In genomic region chr10:82212753-82213152, GRCh38 we compare ENCODE assay signal across 27 cellular contexts.
DNase-seq lines count a peak whose midpoint lies in the region; ATAC-seq, FAIRE-seq and TF ChIP-seq lines count a peak whose summit lies in the region.
"Had no signal": no experiment of that assay in that cellular context is flagged by ENCODE, and none has a peak within 500 bp of the region (broad histone marks: within the 10 kb centered on the region; RNA-seq: fewer than 3 reads in every experiment).

No MANE protein-coding gene starts in this region.

- H4K8ac ChIP-seq in H1 (ENCODE audit: extremely low read depth, insufficient read depth, low read length): no peak overlapping the region

- TF ChIP-seq POLR2A in H1 (IDR thresholded peaks at IDR 0.05; ENCODE audit: control extremely low read depth in 1 of 2, low read depth in 2 of 2, low read length in 2 of 2) (no peak), sigmoid colon (IDR thresholded peaks at IDR 0.05) (no peak)

- H2BK12ac ChIP-seq in H1 (ENCODE audit: low read depth, low read length): no peak overlapping the region

- H2BK5ac ChIP-seq in H1 (ENCODE audit: low read depth, low read length): no peak overlapping the region

- peak overlapping the region; percentile 81 for H3K27ac ChIP-seq in SK-N-MC
- H3K27ac ChIP-seq in H1 (ENCODE audit: low read depth, low read length): no peak overlapping the region
- no peak overlapping the region for H3K27ac ChIP-seq in sigmoid colon
- H3K27ac ChIP-seq: BLaER1 had no signal

- H2AK5ac ChIP-seq in H1 (ENCODE audit: low read depth, low read length): no peak overlapping the region

- intact Hi-C loops in sigmoid colon (cut with DNase I): no loop called here

- H3K79me2 ChIP-seq in H1 (ENCODE audit: control insufficient read depth in 1 of 2, insufficient read depth in 2 of 2, low read length in 2 of 2): no peaks in the 10 kb centered on the region

- H3K9me3 ChIP-seq in SK-N-MC (ENCODE audit: low read depth, low read length) (no peaks in the 10 kb centered on the region), H1 (ENCODE audit: insufficient read depth in 2 of 2, low read depth in 1 of 2, low read length in 1 of 2) (no peaks in the 10 kb centered on the region), sigmoid colon (no peaks in the 10 kb centered on the region)
- H3K9me3 ChIP-seq: BE2C, BLaER1 had no signal

- no peak overlapping the region for H3K9ac ChIP-seq in SK-N-MC (ENCODE audit: insufficient read length)
- no peak overlapping the region for H3K9ac ChIP-seq in H1 (replicated peaks in 1 of 4; ENCODE audit: extremely low read depth in 1 of 4, low read depth in 3 of 4, low read length in 3 of 4)
- H3K9ac ChIP-seq: BLaER1 had no signal

- no peak overlapping the region for H2AFZ ChIP-seq in H1 (ENCODE audit: low read length)

- no peak overlapping the region for H3K18ac ChIP-seq in H1 (ENCODE audit: extremely low read depth, low read length)

- whole genome bisulfite sequencing in H1 (ENCODE audit: extremely low coverage in 1 of 2, insufficient coverage in 1 of 2, insufficient read length in 1 of 2, insufficient replicate concordance in 2 of 2, low coverage in 1 of 2, low lambda C conversion rate in 2 of 2, missing lambda C conversion rate in 1 of 2), 2 experiments: 96% methylated on average over 2 of the region's 2 CpGs; no CpG with 5 or more reads in 1 of the 2 experiments
- WGBS in sigmoid colon, 2 donors: 86 to 88% methylated on average over 2 of the region's 2 CpGs

- H3K36me3 ChIP-seq in SK-N-MC (ENCODE audit: insufficient read depth, low read length) (no peaks in the 10 kb centered on the region), H1 (ENCODE audit: control insufficient read depth in 2 of 4, insufficient read depth in 4 of 4, low read length in 3 of 4) (no peaks in the 10 kb centered on the region), sigmoid colon (no peaks in the 10 kb centered on the region)
- H3K36me3 ChIP-seq: BE2C, BLaER1 had no signal

- no peak for DNase-seq in SK-N-MC (ENCODE audit: low read depth, low spot score)
- DNase-seq in H1 (ENCODE audit: low read depth in 1 of 2, low spot score in 2 of 2): no peak
- DNase-seq in fibroblast of villous mesenchyme (ENCODE audit: low read depth): peak; percentile 17
- DNase-seq in anterior cingulate cortex (lab: John Stamatoyannopoulos, UW): no peak
- DNase-seq in sigmoid colon: no peak
- no peak for DNase-seq in NCI-H2171 treated with DMSO at 0.1 percent for 48 hours (lab: John Stamatoyannopoulos, UW)
- DNase-seq: 8988T; ACHN; BE2C; C1 segment of cervical spinal cord; CD4-positive, alpha-beta memory T cell; CD4-positive, CD25-positive, alpha-beta regulatory T cell; CD8-positive, alpha-beta memory T cell; COR-L47; DMS 273 treated with DMSO at 0.1 percent for 48 hours; DMS153; DMS53; DMS79; DND-41; EL; GDM1 had no signal

- no peak overlapping the region for H2BK20ac ChIP-seq in H1 (ENCODE audit: low read length)

- no peaks in the 10 kb centered on the region for H3K79me1 ChIP-seq in H1 (ENCODE audit: low read depth, low read length)

- H2BK15ac ChIP-seq in H1 (ENCODE audit: low read length): no peak overlapping the region

- TF ChIP-seq EP300 in H1 (IDR thresholded peaks at IDR 0.05; ENCODE audit: borderline replicate concordance in 1 of 2, low read depth in 2 of 2, low read length in 2 of 2): no peak
- TF ChIP-seq EP300 in sigmoid colon (IDR thresholded peaks at IDR 0.05): no peak

- no peak overlapping the region for H3K23ac ChIP-seq in H1 (ENCODE audit: insufficient read length)

- no peak overlapping the region for H4K91ac ChIP-seq in H1 (replicated peaks; ENCODE audit: insufficient read length, low read length)

- TF ChIP-seq CTCF in H1 (IDR thresholded peaks at IDR 0.05; ENCODE audit: control extremely low read depth in 1 of 3, insufficient read depth in 1 of 3, low read depth in 1 of 3, low read length in 3 of 3): no peak
- TF ChIP-seq CTCF in fibroblast of villous mesenchyme (IDR thresholded peaks at IDR 0.05; ENCODE audit: insufficient read depth, low read depth, low read length): no peak
- TF ChIP-seq CTCF in sigmoid colon (IDR thresholded peaks at IDR 0.05): no peak

- ATAC-seq in GM21515 (IDR thresholded peaks at IDR 0.05; ENCODE audit: unreplicated experiment): no peak
- ATAC-seq: GM12878 had no signal

- H3K23me2 ChIP-seq in H1 (ENCODE audit: low read depth, low read length): no peaks in the 10 kb centered on the region

- H4K5ac ChIP-seq in H1 (ENCODE audit: insufficient read length, low read depth, low read length): no peak overlapping the region

- H3K14ac ChIP-seq in H1 (ENCODE audit: insufficient read length): no peak overlapping the region

- no peak overlapping the region for H3K4me2 ChIP-seq in H1 (ENCODE audit: insufficient read depth in 1 of 2, low read depth in 2 of 2, low read length in 2 of 2)
- H3K4me2 ChIP-seq: BLaER1 had no signal

- H3K4me3 ChIP-seq in SK-N-MC: peak overlapping the region; percentile 33; the same call in 1 of the 2 replicates
- H3K4me3 ChIP-seq in H1 (ENCODE audit: extremely low read depth in 1 of 4, insufficient read depth in 2 of 4, low read depth in 3 of 4, low read length in 4 of 4): no peak overlapping the region
- no peak overlapping the region for H3K4me3 ChIP-seq in fibroblast of villous mesenchyme (ENCODE audit: low read depth, low read length)
- H3K4me3 ChIP-seq in sigmoid colon: no peak overlapping the region
- H3K4me3 ChIP-seq: BLaER1, GM12878 had no signal

- FAIRE-seq in H1 (lab: Jason Lieb, UNC): no peak
- FAIRE-seq: A204.1, GM12878, GM12892, GM18507 had no signal

- H3K4me1 ChIP-seq in H1 (replicated peaks in 1 of 4; ENCODE audit: control insufficient read depth in 3 of 4, insufficient read depth in 4 of 4, low read length in 3 of 4): no peaks in the 10 kb centered on the region; a peak in 1 of 7 replicates
- H3K4me1 ChIP-seq in sigmoid colon: no peaks in the 10 kb centered on the region
- H3K4me1 ChIP-seq: BE2C had no signal

- no peak overlapping the region for H3K56ac ChIP-seq in H1 (replicated peaks; ENCODE audit: insufficient read length, low read depth, low read length)

- H3K27me3 ChIP-seq in H1 (replicated peaks in 1 of 4; ENCODE audit: control insufficient read depth in 3 of 4, extremely low read depth in 1 of 4, insufficient read depth in 3 of 4, low read length in 3 of 4): no peaks in the 10 kb centered on the region
- no peaks in the 10 kb centered on the region for H3K27me3 ChIP-seq in sigmoid colon
- H3K27me3 ChIP-seq: BE2C, BLaER1 had no signal

- no peak for TF ChIP-seq RAD21 in H1 (IDR thresholded peaks at IDR 0.05 in 1 of 2, conservative IDR thresholded peaks at IDR 0.05 in 1 of 2; ENCODE audit: low read depth in 2 of 2, low read length in 2 of 2)

- POLR2A ChIA-PET in H1 (lab: Charles Lee; ENCODE audit: partially characterized antibody): no interaction called here

- no peak overlapping the region for H2BK120ac ChIP-seq in H1 (replicated peaks; ENCODE audit: low read depth, low read length)

- H4K20me1 ChIP-seq in H1 (replicated peaks in 1 of 2; ENCODE audit: control insufficient read depth in 1 of 2, insufficient read depth in 2 of 2, low read length in 2 of 2): no peaks in the 10 kb centered on the region

- no peak overlapping the region for H3K4ac ChIP-seq in H1 (replicated peaks; ENCODE audit: insufficient read length, low read depth, low read length)

- CTCF ChIA-PET in H1 (lab: Charles Lee; ENCODE audit: partially characterized antibody): no interaction called here

TF ChIP-seq in H1, 55 proteins besides CTCF, POLR2A, EP300 and RAD21 (continues in another document):
- TF ChIP-seq CEBPB (IDR thresholded peaks at IDR 0.05; ENCODE audit: low read depth, low read length) (peak; percentile 64; the same call in 1 of the 2 replicates), ZNF274 (IDR thresholded peaks at IDR 0.05; ENCODE audit: borderline replicate concordance, extremely low read depth, low read length) (no peak)
